Comparison of ENCODE assay signal across 8 cellular contexts in the genomic region with DNA sequence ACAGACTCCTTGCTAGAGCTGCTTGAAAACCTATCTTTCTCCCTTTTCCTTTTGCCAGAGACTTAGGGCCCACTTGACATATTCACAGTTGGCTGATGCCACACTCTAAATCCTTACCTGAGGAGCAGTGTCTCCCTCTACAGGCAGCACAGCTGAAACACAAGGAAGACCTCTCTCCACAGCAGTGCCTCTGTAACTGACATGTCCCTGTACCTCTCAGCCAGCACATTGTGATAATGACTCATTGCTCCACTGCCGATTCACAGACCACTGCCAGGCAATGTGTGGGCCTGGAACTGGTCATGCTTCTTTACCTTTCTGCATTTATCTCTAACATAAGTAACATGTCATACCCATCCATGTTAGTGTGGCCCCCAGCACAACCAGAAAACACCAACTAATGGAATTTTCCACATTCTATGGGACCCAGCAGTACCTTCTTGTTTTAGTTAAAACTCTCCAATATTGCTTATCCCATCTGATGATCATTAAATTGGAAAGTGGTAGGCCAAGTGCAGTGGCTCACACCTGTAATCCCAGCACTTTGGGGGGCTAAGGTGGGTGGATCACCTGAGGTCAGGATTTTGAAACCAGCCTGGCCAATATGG. TPM values are rescaled to one million over a fixed set of nuclear protein-coding genes. Genes with fewer than 3 reads are reported as not detected.
DNase-seq lines count a peak whose midpoint lies in the region; ATAC-seq and TF ChIP-seq lines count a peak whose summit lies in the region.

No MANE protein-coding gene starts in this region.

- TF ChIP-seq POLR2A in body of pancreas (IDR thresholded peaks at IDR 0.05), result no peak

- no peak overlapping the region for H3K27ac ChIP-seq in body of pancreas

- peak; percentile 27 for DNase-seq in AG09319 (ENCODE audit: extremely low read depth, low read depth)
- DNase-seq in NCI-H1105 (lab: John Stamatoyannopoulos, UW), result peak; percentile 77
- DNase-seq in SK-N-DZ (ENCODE audit: low spot score), result peak; percentile 65
- DNase-seq in body of pancreas, result peak; percentile 65 to 80 (median 74)
- DNase-seq in kidney tubule cell (ENCODE audit: low spot score), result peak; percentile 95
- DNase-seq in stimulated activated CD8-positive, alpha-beta memory T cell treated with anti-CD3 and anti-CD28 coated beads, Interleukin-4, amount 100 ng/mL, for 24 hours (ENCODE audit: low read depth), result peak; percentile 28

- TF ChIP-seq CTCF in AG09319 (IDR thresholded peaks at IDR 0.05; ENCODE audit: low read depth, low read length) (peak; percentile 72), body of pancreas (IDR thresholded peaks at IDR 0.05) (peak in 6 of 7 experiments; percentile 34 to 73 (median 62))

- peaks cover 9% of the 10 kb centered on the region for H3K4me1 ChIP-seq in body of pancreas

- no peaks in the 10 kb centered on the region for H3K36me3 ChIP-seq in body of pancreas (replicated peaks in 1 of 2; ENCODE audit: insufficient read depth in 1 of 2, low read depth in 2 of 2)

- no peaks in the 10 kb centered on the region for H3K9me3 ChIP-seq in body of pancreas

- peak; percentile 92 for ATAC-seq in GM18511 (IDR thresholded peaks at IDR 0.05; ENCODE audit: unreplicated experiment)
- peak; percentile 93 for ATAC-seq in HG02884 (IDR thresholded peaks at IDR 0.05; ENCODE audit: unreplicated experiment)
- ATAC-seq in body of pancreas, result peak; percentile 85

- no peak overlapping the region for H3K4me3 ChIP-seq in body of pancreas

- no peaks in the 10 kb centered on the region for H3K27me3 ChIP-seq in body of pancreas

- WGBS in body of pancreas, 2 donors, result 0 to 10% methylated on average over 1 of the region's 1 CpG

- intact Hi-C loops in body of pancreas (cut with DNase I), result loop anchor here (10.0 kb wide), 1 partner anchor 169 kb away; no protein-coding TSS in a partner anchor

RNA-seq across cellular contexts. Expression of a gene that starts 56.5 kb away (rescaled TPM):
- 15.6 and 15.8 TPM in 2 replicates for polyA plus RNA-seq in SK-N-DZ (2014; cell fraction: cytosol; rRNA removed)
- 7.7 and 9.9 TPM in 2 replicates for polyA plus RNA-seq in SK-N-DZ (2014; cell fraction: nucleus; rRNA removed)
- 1 to 10 TPM; 4.0 to 9.3 TPM for total RNA-seq in body of pancreas

Comparison
In these comparisons a context has a peak if more than half of its experiments do, and no peak if none do; other contexts are left out.
1. DNase-seq: peak in every context shown above with its lines; median percentile 95 in kidney tubule cell; 77 in NCI-H1105; 74 in body of pancreas; 65 in SK-N-DZ; 28 in stimulated activated CD8-positive, alpha-beta memory T cell treated with anti-CD3 and anti-CD28 coated beads, Interleukin-4, amount 100 ng/mL, for 24 hours; 27 in AG09319.